Comparison of ENCODE assay signal across 21 cellular contexts in the genomic region with DNA sequence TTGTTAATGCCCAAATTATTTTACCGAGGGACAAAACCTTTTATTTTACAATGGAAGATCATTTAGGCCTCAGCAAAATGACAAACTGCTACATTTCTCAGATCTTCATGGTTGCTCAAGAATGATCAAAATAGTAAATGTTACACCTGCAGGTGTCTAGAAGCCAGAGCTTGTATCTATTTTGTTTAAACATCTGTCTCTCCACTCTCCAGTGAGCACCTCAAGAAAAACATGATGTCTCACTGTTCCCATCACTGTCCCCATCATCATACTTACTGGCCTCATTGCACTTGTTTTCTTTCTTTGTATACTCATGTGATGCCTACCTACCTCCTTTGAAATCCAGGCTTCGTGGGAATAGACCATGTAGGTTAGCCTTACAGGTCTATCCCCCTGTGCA.
A peak's percentile ranks its signal among the peaks of the same experiment; 100 is the strongest.
DNase-seq lines count a peak whose midpoint lies in the region; ATAC-seq and TF ChIP-seq lines count a peak whose summit lies in the region.
"Had no signal": no experiment of that assay in that cellular context is flagged by ENCODE, and none has a peak within 500 bp of the region (broad histone marks: within the 10 kb centered on the region; RNA-seq: fewer than 3 reads in every experiment).

No MANE protein-coding gene starts in this region.

- H3K27ac ChIP-seq in ACC112 (ENCODE audit: low read depth, low read length) (peak overlapping the region; percentile 86), GM23248 (no peak overlapping the region), OCI-LY3 (ENCODE audit: low read length) (peak overlapping the region; percentile 68)
- H3K27ac ChIP-seq in CD8-positive, alpha-beta T cell (ENCODE audit: low read depth, low read length): no peak overlapping the region
- no peak overlapping the region for H3K27ac ChIP-seq in naive thymus-derived CD4-positive, alpha-beta T cell (ENCODE audit: low read depth, low read length)
- H3K27ac ChIP-seq: C4-2B, KMS-11, RWPE1, SJCRH30 had no signal

- H3K27me3 Mint-ChIP-seq in CD8-positive, alpha-beta T cell (ENCODE audit: low read depth): peaks cover 4% of the 10 kb centered on the region
- H3K27me3 Mint-ChIP-seq in naive thymus-derived CD4-positive, alpha-beta T cell: no peaks in the 10 kb centered on the region
- H3K27me3 Mint-ChIP-seq: T-cell had no signal

- H3K4me3 ChIP-seq in ACC112 (ENCODE audit: low read depth, low read length): no peak overlapping the region
- no peak overlapping the region for H3K4me3 ChIP-seq in GM23248
- H3K4me3 ChIP-seq in OCI-LY3 (ENCODE audit: low read length): no peak overlapping the region
- no peak overlapping the region for H3K4me3 ChIP-seq in mucosa of descending colon
- H3K4me3 ChIP-seq in CD8-positive, alpha-beta T cell (ENCODE audit: low read depth, low read length): no peak overlapping the region
- H3K4me3 ChIP-seq in naive thymus-derived CD4-positive, alpha-beta T cell (ENCODE audit: low read length): no peak overlapping the region
- H3K4me3 ChIP-seq: HAP-1, MG63, SJCRH30 had no signal

- H3K36me3 ChIP-seq in ACC112 (ENCODE audit: insufficient read depth, low read length) (no peaks in the 10 kb centered on the region), GM23248 (ENCODE audit: low read depth) (no peaks in the 10 kb centered on the region), OCI-LY3 (replicated peaks; ENCODE audit: low read depth, low read length) (no peaks in the 10 kb centered on the region), mucosa of descending colon (ENCODE audit: low read depth) (no peaks in the 10 kb centered on the region)
- no peaks in the 10 kb centered on the region for H3K36me3 ChIP-seq in CD8-positive, alpha-beta T cell (ENCODE audit: insufficient read depth, low read length)
- no peaks in the 10 kb centered on the region for H3K36me3 ChIP-seq in naive thymus-derived CD4-positive, alpha-beta T cell (ENCODE audit: control insufficient read depth in 2 of 3, insufficient read depth in 3 of 3, low read length in 3 of 3)
- H3K36me3 ChIP-seq: HAP-1, MG63, SJCRH30 had no signal

- H3K79me2 ChIP-seq in ACC112 (ENCODE audit: control insufficient read depth, insufficient read depth, low read length, unreplicated experiment) (no peaks in the 10 kb centered on the region), GM23248 (ENCODE audit: insufficient read depth) (no peaks in the 10 kb centered on the region), OCI-LY3 (ENCODE audit: low read length) (no peaks in the 10 kb centered on the region)

- peak overlapping the region; percentile 19 for H3K4me2 ChIP-seq in GM23248 (ENCODE audit: unreplicated experiment)
- peak overlapping the region; percentile 40; the same call in 1 of the 2 replicates for H3K4me2 ChIP-seq in OCI-LY3 (ENCODE audit: low read length)
- H3K4me2 ChIP-seq: KMS-11 had no signal

- 95 to 96% methylated on average over 2 of the region's 2 CpGs for WGBS in GM23248 (ENCODE audit: low coverage in 1 of 2, low lambda C conversion rate in 2 of 2, missing lambda C conversion rate in 2 of 2), 2 experiments

- H3K9me3 Mint-ChIP-seq in CD8-positive, alpha-beta T cell: no peaks in the 10 kb centered on the region
- H3K9me3 Mint-ChIP-seq in naive thymus-derived CD4-positive, alpha-beta T cell: peaks cover 0 to 2% (median 0%) of the 10 kb centered on the region in 11 donors
- H3K9me3 Mint-ChIP-seq: T-cell had no signal

- H3K27me3 ChIP-seq in ACC112 (ENCODE audit: insufficient read depth, low read length) (no peaks in the 10 kb centered on the region), GM23248 (replicated peaks; ENCODE audit: insufficient read depth) (no peaks in the 10 kb centered on the region), OCI-LY3 (ENCODE audit: low read depth, low read length) (no peaks in the 10 kb centered on the region)
- H3K27me3 ChIP-seq in CD8-positive, alpha-beta T cell (ENCODE audit: insufficient read depth, low read length): no peaks in the 10 kb centered on the region
- no peaks in the 10 kb centered on the region for H3K27me3 ChIP-seq in naive thymus-derived CD4-positive, alpha-beta T cell (ENCODE audit: control insufficient read depth in 2 of 2, insufficient read depth in 2 of 2, low read length in 2 of 2)
- H3K27me3 ChIP-seq: MG63, SJCRH30 had no signal

- H3K4me3 Mint-ChIP-seq in CD8-positive, alpha-beta T cell: no peak overlapping the region
- H3K4me3 Mint-ChIP-seq in naive thymus-derived CD4-positive, alpha-beta T cell: no peak overlapping the region
- H3K4me3 Mint-ChIP-seq: T-cell had no signal

- H3K36me3 Mint-ChIP-seq in CD8-positive, alpha-beta T cell: peaks cover 3% of the 10 kb centered on the region
- peaks cover 0 to 16% (median 7%) of the 10 kb centered on the region in 5 donors for H3K36me3 Mint-ChIP-seq in naive thymus-derived CD4-positive, alpha-beta T cell

- H3K27ac Mint-ChIP-seq in CD8-positive, alpha-beta T cell: no peak overlapping the region
- H3K27ac Mint-ChIP-seq in naive thymus-derived CD4-positive, alpha-beta T cell: no peak overlapping the region
- H3K27ac Mint-ChIP-seq: T-cell had no signal

- H3K4me1 ChIP-seq in ACC112 (ENCODE audit: control insufficient read depth, insufficient read depth, low read length, unreplicated experiment) (peaks cover 30% of the 10 kb centered on the region), GM23248 (ENCODE audit: insufficient read depth) (peaks cover 28% of the 10 kb centered on the region), OCI-LY3 (ENCODE audit: low read length) (peaks cover 34% of the 10 kb centered on the region), mucosa of descending colon (ENCODE audit: low read depth) (no peaks in the 10 kb centered on the region)
- H3K4me1 ChIP-seq in CD8-positive, alpha-beta T cell (ENCODE audit: insufficient read depth, low read length): no peaks in the 10 kb centered on the region
- H3K4me1 ChIP-seq in naive thymus-derived CD4-positive, alpha-beta T cell (ENCODE audit: control insufficient read depth in 2 of 2, insufficient read depth in 2 of 2, low read length in 2 of 2): no peaks in the 10 kb centered on the region
- H3K4me1 ChIP-seq: HAP-1, SJCRH30 had no signal

- no peaks in the 10 kb centered on the region for H4K20me1 ChIP-seq in GM23248 (ENCODE audit: insufficient read depth)
- H4K20me1 ChIP-seq in OCI-LY3 (ENCODE audit: insufficient read depth, low read length): no peaks in the 10 kb centered on the region

- peaks cover 23% of the 10 kb centered on the region for H3F3A ChIP-seq in GM23248 (ENCODE audit: insufficient read depth)

- POLR2A ChIA-PET in CD8-positive, alpha-beta T cell (lab: Charles Lee): no interaction called here
- POLR2A ChIA-PET in naive thymus-derived CD4-positive, alpha-beta T cell (lab: Charles Lee): no interaction called here

- peak; percentile 24 for ATAC-seq in mucosa of descending colon
- ATAC-seq in HG02759 (IDR thresholded peaks at IDR 0.05; ENCODE audit: unreplicated experiment): no peak
- ATAC-seq in CD8-positive, alpha-beta T cell: no peak
- no peak for ATAC-seq in naive thymus-derived CD4-positive, alpha-beta T cell
- ATAC-seq in left cardiac atrium: no peak
- ATAC-seq: T-cell had no signal

- H3K4me1 Mint-ChIP-seq in CD8-positive, alpha-beta T cell (ENCODE audit: low read depth): no peaks in the 10 kb centered on the region
- H3K4me1 Mint-ChIP-seq in naive thymus-derived CD4-positive, alpha-beta T cell: no peaks in the 10 kb centered on the region
- H3K4me1 Mint-ChIP-seq: T-cell had no signal

- H3K9ac ChIP-seq in GM23248 (no peak overlapping the region), OCI-LY3 (ENCODE audit: low read length) (no peak overlapping the region)
- H3K9ac ChIP-seq: KMS-11 had no signal

- H3K9me2 ChIP-seq in GM23248 (ENCODE audit: insufficient read depth): no peaks in the 10 kb centered on the region

- H2AFZ ChIP-seq in ACC112 (ENCODE audit: low read length, unreplicated experiment): no peak overlapping the region
- H2AFZ ChIP-seq in GM23248: no peak overlapping the region
- no peak overlapping the region for H2AFZ ChIP-seq in OCI-LY3 (ENCODE audit: low read depth, low read length)

- intact Hi-C loops in mucosa of descending colon (cut with DNase I, micrococcal nuclease): no loop called here
- intact Hi-C loops in CD8-positive, alpha-beta T cell (cut with DNase I, micrococcal nuclease): no loop called here
- intact Hi-C loops in naive thymus-derived CD4-positive, alpha-beta T cell (cut with micrococcal nuclease): no loop called here
- intact Hi-C loops in left cardiac atrium (cut with DNase I): no loop called here

- no peak for DNase-seq in GM23248
- DNase-seq in mucosa of descending colon: no peak
- DNase-seq in CD8-positive, alpha-beta T cell: no peak
- no peak for DNase-seq in naive thymus-derived CD4-positive, alpha-beta T cell
- DNase-seq in left cardiac atrium: no peak
- DNase-seq: DMS 273 treated with DMSO at 0.1 percent for 48 hours, GF-D8, MG63, NCI-H1105, NCI-H1694, NCI-H226, NCI-H524 treated with DMSO at 0.1 percent for 48 hours, SJCRH30, T-cell had no signal

- in situ Hi-C loops in GM23248 (cut with MboI): no loop called here

- H3K9me3 ChIP-seq in GM23248 (ENCODE audit: low read depth) (no peaks in the 10 kb centered on the region), OCI-LY3 (ENCODE audit: insufficient read depth, low read length) (peaks cover 32% of the 10 kb centered on the region; the same call in 1 of the 2 replicates), mucosa of descending colon (no peaks in the 10 kb centered on the region)
- H3K9me3 ChIP-seq in CD8-positive, alpha-beta T cell (ENCODE audit: low read length): no peaks in the 10 kb centered on the region
- no peaks in the 10 kb centered on the region for H3K9me3 ChIP-seq in naive thymus-derived CD4-positive, alpha-beta T cell (ENCODE audit: control insufficient read depth in 2 of 3, low read length in 3 of 3)
- H3K9me3 ChIP-seq: HAP-1, MG63, SJCRH30 had no signal

- CTCF ChIA-PET in CD8-positive, alpha-beta T cell (lab: Charles Lee): interaction anchor here (1.5 kb wide), 1 partner anchor 11 kb away, joined by 3 read pairs; no protein-coding TSS in a partner anchor
- CTCF ChIA-PET in naive thymus-derived CD4-positive, alpha-beta T cell (lab: Charles Lee): no interaction called here

- TF ChIP-seq CTCF in OCI-LY3 (IDR thresholded peaks at IDR 0.05; ENCODE audit: low read depth, low read length): no peak
- no peak for TF ChIP-seq CTCF in mucosa of descending colon (IDR thresholded peaks at IDR 0.05)
- TF ChIP-seq CTCF in CD8-positive, alpha-beta T cell (IDR thresholded peaks at IDR 0.05): no peak

Comparison
In these comparisons a context has a peak if more than half of its experiments do, and no peak if none do; other contexts are left out.
1. H3K27ac ChIP-seq: peak in ACC112 (single experiment) and OCI-LY3 (single experiment); none in GM23248 (single experiment), CD8-positive, alpha-beta T cell (single experiment) and naive thymus-derived CD4-positive, alpha-beta T cell (single experiment).